Comparison of ENCODE assay signal across 11 cellular contexts in the genomic region with DNA sequence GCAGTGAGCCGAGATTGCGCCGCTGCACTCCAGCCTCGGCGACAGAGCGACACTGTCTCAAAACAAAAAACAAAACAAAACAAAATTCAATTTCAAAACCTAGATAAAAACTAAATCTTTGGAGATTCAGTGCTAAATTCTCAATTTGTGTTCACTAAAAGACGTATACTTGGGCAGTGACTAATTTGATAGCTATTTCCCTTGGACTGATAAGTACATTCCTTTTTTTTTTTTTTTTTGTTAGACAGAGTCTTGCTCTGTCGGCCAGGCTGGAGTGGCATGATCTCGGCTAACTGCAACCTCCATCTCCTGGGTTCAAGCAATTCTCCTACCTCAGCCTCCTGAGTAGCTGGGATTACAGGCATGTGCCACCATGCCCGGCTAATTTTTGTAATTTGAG. TPM values are rescaled to one million over a fixed set of nuclear protein-coding genes. Genes with fewer than 3 reads are reported as not detected.
A peak's percentile ranks its signal among the peaks of the same experiment; 100 is the strongest.
DNase-seq lines count a peak whose midpoint lies in the region; ATAC-seq, FAIRE-seq and TF ChIP-seq lines count a peak whose summit lies in the region.
"Not testable (repeated sequence)": the region's sequence is repeated elsewhere in the genome, so short reads cannot be mapped to it uniquely, and the experiment has no call there.
"Had no signal": no experiment of that assay in that cellular context is flagged by ENCODE, and none has a peak within 500 bp of the region (broad histone marks: within the 10 kb centered on the region; RNA-seq: fewer than 3 reads in every experiment).

No MANE protein-coding gene starts in this region.

- H3K9me3 Mint-ChIP-seq in astrocyte (ENCODE audit: unreplicated experiment), result not testable (repeated sequence)

- not testable (repeated sequence) for H3K27ac Mint-ChIP-seq in astrocyte (ENCODE audit: unreplicated experiment)

- H3K27me3 ChIP-seq in RWPE2 (ENCODE audit: insufficient read depth, poor library complexity, severe bottlenecking); astrocyte (ENCODE audit: insufficient read depth, low read length): not testable (repeated sequence)

- not testable (repeated sequence) for H3K4me1 Mint-ChIP-seq in astrocyte (ENCODE audit: low read depth, unreplicated experiment)

- H3K9me3 ChIP-seq in RWPE2 (ENCODE audit: severe bottlenecking); astrocyte (ENCODE audit: insufficient read depth, low read depth, low read length): not testable (repeated sequence)

- H3K36me3 Mint-ChIP-seq in astrocyte (ENCODE audit: low read depth, unreplicated experiment), result not testable (repeated sequence)

- H3K4me2 ChIP-seq in astrocyte (ENCODE audit: low read length), result not testable (repeated sequence)

- not testable (repeated sequence) for H2AFZ ChIP-seq in astrocyte (ENCODE audit: low read depth, low read length)

- H4K20me1 ChIP-seq in astrocyte (ENCODE audit: insufficient read depth, low read length), result not testable (repeated sequence)

- H3K9ac ChIP-seq in astrocyte (ENCODE audit: low read length), result not testable (repeated sequence)

- not testable (repeated sequence) for H3K79me2 ChIP-seq in astrocyte (ENCODE audit: insufficient read depth, low read length)

- FAIRE-seq in astrocyte (lab: Jason Lieb, UNC), result not testable (repeated sequence)

- H3K4me3 ChIP-seq in RWPE2 (ENCODE audit: severe bottlenecking); astrocyte (ENCODE audit: insufficient read depth, low read depth, low read length); choroid plexus epithelial cell (ENCODE audit: low read depth, low read length); fibroblast of pulmonary artery (replicated peaks; ENCODE audit: low read depth, low read length): not testable (repeated sequence)

- not testable (repeated sequence) for H3K4me3 Mint-ChIP-seq in astrocyte (ENCODE audit: unreplicated experiment)

- DNase-seq in Daoy (ENCODE audit: low read depth) (peak; percentile 13), HS-5 (ENCODE audit: low read depth) (peak; percentile 20), astrocyte (ENCODE audit: low read depth) (peak; percentile 55), choroid plexus epithelial cell (ENCODE audit: low read depth) (peak; percentile 68), fibroblast of pulmonary artery (ENCODE audit: low read depth) (peak; percentile 66), pulmonary artery endothelial cell (ENCODE audit: low read depth, low spot score) (peak; percentile 48)
- DNase-seq in RWPE2 (ENCODE audit: low spot score), result not testable (repeated sequence)

- H3K36me3 ChIP-seq in RWPE2 (ENCODE audit: low read depth); astrocyte (ENCODE audit: insufficient read depth, low read length): not testable (repeated sequence)

- H3K4me1 ChIP-seq in RWPE2 (ENCODE audit: insufficient read depth, poor library complexity, severe bottlenecking); astrocyte (ENCODE audit: insufficient read depth, low read length): not testable (repeated sequence)

- TF ChIP-seq CTCF in RWPE2 (IDR thresholded peaks at IDR 0.05; ENCODE audit: poor library complexity, severe bottlenecking); astrocyte (IDR thresholded peaks at IDR 0.05; ENCODE audit: insufficient read depth, low read depth, low read length); choroid plexus epithelial cell (conservative IDR thresholded peaks at IDR 0.05; ENCODE audit: low read depth, low read length); fibroblast of pulmonary artery (IDR thresholded peaks at IDR 0.05; ENCODE audit: low read length, missing control alignments): not testable (repeated sequence)

- H3K27ac ChIP-seq in RWPE2 (ENCODE audit: poor library complexity, severe bottlenecking), result peak overlapping the region; percentile 19
- H3K27ac ChIP-seq in astrocyte (ENCODE audit: low read depth, low read length), result not testable (repeated sequence)

- not testable (repeated sequence) for H3K27me3 Mint-ChIP-seq in astrocyte (ENCODE audit: low read depth, unreplicated experiment)

- ATAC-seq in RWPE2 (ENCODE audit: low read depth), result not testable (repeated sequence)

RNA-seq across cellular contexts. Expression of a gene that starts 39.8 kb away (rescaled TPM):
- not detected in 2 replicates for total RNA-seq in Daoy (2014; rRNA removed; shearing (Covaris generic))
- total RNA-seq in astrocyte, result not detected in 2 replicates
- not detected in 2 replicates for total RNA-seq in pulmonary artery endothelial cell
- total RNA-seq: Caco-2; CD4-positive, alpha-beta T cell; GM23338; H7 had no signal
